Comparison of ENCODE assay signal across 16 cellular contexts in the genomic region with DNA sequence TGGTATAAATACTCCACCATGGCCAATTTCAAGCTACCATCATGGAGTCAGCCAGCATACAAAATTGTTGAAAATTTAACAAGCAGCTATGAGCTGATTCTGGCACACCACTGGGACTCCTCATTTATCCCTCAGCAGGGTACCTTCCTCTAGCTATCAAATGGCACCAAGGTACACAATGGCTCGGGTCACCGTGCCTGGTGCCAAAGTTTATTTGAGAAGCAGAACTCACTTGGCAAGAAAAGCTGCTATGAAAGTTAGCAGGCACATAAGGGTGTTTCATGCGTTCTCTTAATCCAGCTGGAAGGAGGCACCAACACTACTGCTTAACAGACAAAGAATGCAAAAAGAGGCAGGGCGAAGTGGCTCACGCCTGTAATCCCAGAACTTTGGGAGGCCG. TPM values are rescaled to one million over a fixed set of nuclear protein-coding genes. Genes with fewer than 3 reads are reported as not detected.
DNase-seq lines count a peak whose midpoint lies in the region; ATAC-seq and TF ChIP-seq lines count a peak whose summit lies in the region.
"Had no signal": no experiment of that assay in that cellular context is flagged by ENCODE, and none has a peak within 500 bp of the region (broad histone marks: within the 10 kb centered on the region; RNA-seq: fewer than 3 reads in every experiment).

No MANE protein-coding gene starts in this region.

- POLR2A ChIA-PET in CD4-positive, alpha-beta T cell (lab: Charles Lee) = interaction anchor here (0.7 to 2.8 kb wide), 7 partner anchors 12 to 58 kb away, joined by 3 to 40 read pairs (median 7); no protein-coding TSS in a partner anchor

- H3K36me3 Mint-ChIP-seq in CD4-positive, alpha-beta T cell (ENCODE audit: low read depth) = peaks cover 44% of the 10 kb centered on the region
- H3K36me3 Mint-ChIP-seq in glutamatergic neuron (ENCODE audit: unreplicated experiment) = no peaks in the 10 kb centered on the region

- peak overlapping the region; percentile 47 for H3K27ac ChIP-seq in CD4-positive, alpha-beta T cell (ENCODE audit: low read depth, low read length)
- no peak overlapping the region for H3K27ac ChIP-seq in right cardiac atrium (ENCODE audit: low read length)
- H3K27ac ChIP-seq: lower lobe of right lung, neutrophil, SK-N-MC had no signal

- no peaks in the 10 kb centered on the region for H3K27me3 Mint-ChIP-seq in CD4-positive, alpha-beta T cell
- H3K27me3 Mint-ChIP-seq in glutamatergic neuron (ENCODE audit: unreplicated experiment) = no peaks in the 10 kb centered on the region

- no peak for ATAC-seq in CD4-positive, alpha-beta T cell (ENCODE audit: poor library complexity)
- no peak for ATAC-seq in right cardiac atrium
- ATAC-seq: lower lobe of right lung had no signal

- no peak overlapping the region for H3K4me3 ChIP-seq in right cardiac atrium (ENCODE audit: low read length)
- H3K4me3 ChIP-seq: lower lobe of right lung, SK-N-MC had no signal

- peak overlapping the region; percentile 79 for H3K4me3 Mint-ChIP-seq in CD4-positive, alpha-beta T cell
- no peak overlapping the region for H3K4me3 Mint-ChIP-seq in glutamatergic neuron (ENCODE audit: unreplicated experiment)

- intact Hi-C loops in CD4-positive, alpha-beta T cell (cut with DNase I, micrococcal nuclease) = loop anchor here in 1 of 2 experiments (5.0 kb wide), 2 partner anchors 35 to 55 kb away; no protein-coding TSS in a partner anchor
- intact Hi-C loops in right cardiac atrium (cut with DNase I) = no loop called here

- CTCF ChIA-PET in CD4-positive, alpha-beta T cell (lab: Charles Lee) = interaction anchor here (0.7 to 2.4 kb wide), 5 partner anchors 32 to 190 kb away, joined by 3 to 22 read pairs (median 6); no protein-coding TSS in a partner anchor

- H3K9me3 Mint-ChIP-seq in CD4-positive, alpha-beta T cell = no peaks in the 10 kb centered on the region
- H3K9me3 Mint-ChIP-seq in glutamatergic neuron (ENCODE audit: unreplicated experiment) = no peaks in the 10 kb centered on the region

- WGBS in right cardiac atrium = 77% methylated on average over 6 of the region's 6 CpGs

- no peaks in the 10 kb centered on the region for H3K9me3 ChIP-seq in CD4-positive, alpha-beta T cell (ENCODE audit: control insufficient read depth, low read length)
- H3K9me3 ChIP-seq in right cardiac atrium (ENCODE audit: control insufficient read depth, low read length) = no peaks in the 10 kb centered on the region
- H3K9me3 ChIP-seq: lower lobe of right lung, neutrophil had no signal

- peaks cover 84% of the 10 kb centered on the region for H3K4me1 Mint-ChIP-seq in CD4-positive, alpha-beta T cell (ENCODE audit: low read depth)
- H3K4me1 Mint-ChIP-seq in glutamatergic neuron (ENCODE audit: low read depth, unreplicated experiment) = no peaks in the 10 kb centered on the region

- H3K4me1 ChIP-seq in right cardiac atrium (ENCODE audit: control insufficient read depth, insufficient read depth, low read length) = no peaks in the 10 kb centered on the region
- H3K4me1 ChIP-seq: lower lobe of right lung had no signal

- peak overlapping the region; percentile 90 for H3K27ac Mint-ChIP-seq in CD4-positive, alpha-beta T cell
- no peak overlapping the region for H3K27ac Mint-ChIP-seq in glutamatergic neuron (ENCODE audit: unreplicated experiment)

- no peaks in the 10 kb centered on the region for H3K27me3 ChIP-seq in CD4-positive, alpha-beta T cell (ENCODE audit: control insufficient read depth, insufficient read depth, low read length)
- H3K27me3 ChIP-seq in right cardiac atrium (ENCODE audit: control insufficient read depth, insufficient read depth) = no peaks in the 10 kb centered on the region

- DNase-seq in NCI-H146 (lab: John Stamatoyannopoulos, UW) (peak; percentile 20), NCI-H146 treated with DMSO at 0.1 percent for 48 hours (lab: John Stamatoyannopoulos, UW; ENCODE audit: unreplicated experiment) (no peak), NCI-H446 treated with DMSO at 0.1 percent for 48 hours (lab: John Stamatoyannopoulos, UW) (peak; percentile 39), iPS-NIHi11 (ENCODE audit: low spot score) (peak; percentile 31), RKO (ENCODE audit: low spot score) (no peak), glutamatergic neuron (no peak), right cardiac atrium (no peak)
- DNase-seq in CD4-positive, alpha-beta T cell = no peak
- DNase-seq: activated gamma-delta T cell treated with Interleukin-2 at 50 U/mL for 16 hours, DMS153, lower lobe of right lung, NCI-H1105 treated with DMSO at 0.1 percent for 48 hours had no signal

- no peak for TF ChIP-seq CTCF in CD4-positive, alpha-beta T cell (IDR thresholded peaks at IDR 0.05)
- TF ChIP-seq CTCF in glutamatergic neuron (IDR thresholded peaks at IDR 0.05; ENCODE audit: partially characterized antibody, unreplicated experiment) = no peak

RNA-seq across cellular contexts. Expression of a gene that starts 51.6 kb away (rescaled TPM):
- total RNA-seq in CD4-positive, alpha-beta T cell = 10 to 100 TPM; 39.7 to 39.9 TPM
- not detected for total RNA-seq in glutamatergic neuron (ENCODE audit: unreplicated experiment)
- 1 to 10 TPM in 1 of 4 donors, under 1 TPM in 3; 0.28 to 1.3 (median 0.71) TPM for total RNA-seq in right cardiac atrium
- 0.14 TPM for polyA plus RNA-seq in right cardiac atrium

RNA-seq across cellular contexts. Expression of a gene that starts 55.5 kb away (rescaled TPM):
- not detected for total RNA-seq in CD4-positive, alpha-beta T cell
- total RNA-seq in glutamatergic neuron (ENCODE audit: unreplicated experiment) = not detected
- not detected for total RNA-seq in right cardiac atrium
- not detected for polyA plus RNA-seq in right cardiac atrium
- total RNA-seq: cardiac septum, lower lobe of right lung, skeletal muscle tissue had no signal

Comparison
In these comparisons a context has a peak if more than half of its experiments do, and no peak if none do; other contexts are left out.
1. DNase-seq: peak in NCI-H146 (single experiment), NCI-H446 treated with DMSO at 0.1 percent for 48 hours (single experiment) and iPS-NIHi11 (single experiment); none in NCI-H146 treated with DMSO at 0.1 percent for 48 hours (single experiment), CD4-positive, alpha-beta T cell (0 of 10), RKO (single experiment), glutamatergic neuron (single experiment) and right cardiac atrium (0 of 3).
2. RNA of a gene that starts 51.6 kb away (total RNA-seq): 39.7 to 39.9 TPM in CD4-positive, alpha-beta T cell; 0.28 to 1.3 TPM in right cardiac atrium and not detected in glutamatergic neuron (single experiment); every median in the first group is over 10 times any median in the second.